Comparison of ENCODE assay signal across 13 cellular contexts in the genomic region with DNA sequence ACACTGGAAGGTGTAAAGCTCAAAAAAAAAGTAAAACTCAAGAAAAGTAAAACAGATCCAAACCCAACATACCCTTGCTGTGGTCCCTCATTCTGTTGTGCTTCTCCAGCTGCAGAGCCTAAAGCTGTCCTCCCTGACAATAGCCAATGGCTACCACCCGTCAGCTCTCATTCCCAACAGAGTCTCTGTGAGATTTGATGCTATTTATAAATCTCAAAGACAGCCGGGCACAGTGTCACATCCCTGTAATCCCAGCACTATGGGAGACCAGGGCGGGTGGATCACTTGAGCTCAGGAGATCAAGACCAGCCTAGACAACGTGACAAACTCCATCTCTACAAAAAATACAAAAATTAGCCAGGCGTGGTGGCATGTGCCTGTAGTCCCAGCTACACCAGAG.
"Had no signal": no experiment of that assay in that cellular context is flagged by ENCODE, and none has a peak within 500 bp of the region (broad histone marks: within the 10 kb centered on the region; RNA-seq: fewer than 3 reads in every experiment).

No MANE protein-coding gene starts in this region.

- H3K4me3 ChIP-seq: body of pancreas, lung had no signal

- ATAC-seq: body of pancreas had no signal

- H3K27ac Mint-ChIP-seq: activated naive CD4-positive, alpha-beta T cell treated with anti-CD3 and anti-CD28 coated beads, Interleukin-2, amount 10 ng/mL, durations not matched to agents 7 days and 5 days; activated T-helper 2 cell treated with anti-CD3 and anti-CD28 coated beads, Interferon-gamma antibody, Interleukin-2, Interleukin-4, amounts not matched to agents 10 μg/mL and 5 μg/mL and 100 μg/mL, durations not matched to agents 14 hours and 24 hours and 36 hours; nephron had no signal

- H3K27me3 Mint-ChIP-seq: activated naive CD4-positive, alpha-beta T cell treated with anti-CD3 and anti-CD28 coated beads, Interleukin-2, amount 10 ng/mL, durations not matched to agents 7 days and 5 days; central memory CD8-positive, alpha-beta T cell had no signal

- H3K27me3 ChIP-seq: body of pancreas had no signal

- H3K27ac ChIP-seq: body of pancreas had no signal

- DNase-seq: activated CD4-positive, alpha-beta T cell treated with anti-CD3 and anti-CD28 coated beads for 4 hours; activated naive CD4-positive, alpha-beta T cell treated with anti-CD3 and anti-CD28 coated beads, Interleukin-2, amount 10 ng/mL, durations not matched to agents 7 days and 5 days; body of pancreas; cortex of kidney; effector memory CD4-positive, alpha-beta T cell; stimulated activated CD4-positive, alpha-beta T cell treated with anti-CD3 and anti-CD28 coated beads, Interleukin-15, amount 100 ng/mL, for 24 hours; stimulated activated CD4-positive, alpha-beta T cell treated with anti-CD3 and anti-CD28 coated beads, Interleukin-4, amount 100 ng/mL, for 4 hours; T1000; trophoblast cell had no signal

- H3K4me3 Mint-ChIP-seq: activated naive CD4-positive, alpha-beta T cell treated with anti-CD3 and anti-CD28 coated beads, Interleukin-2, amount 10 ng/mL, durations not matched to agents 7 days and 5 days; central memory CD8-positive, alpha-beta T cell; nephron had no signal

- H3K9me3 Mint-ChIP-seq: activated naive CD4-positive, alpha-beta T cell treated with anti-CD3 and anti-CD28 coated beads, Interleukin-2, amount 10 ng/mL, durations not matched to agents 7 days and 5 days; activated T-helper 2 cell treated with anti-CD3 and anti-CD28 coated beads, Interferon-gamma antibody, Interleukin-2, Interleukin-4, amounts not matched to agents 10 μg/mL and 5 μg/mL and 100 μg/mL, durations not matched to agents 14 hours and 24 hours and 36 hours; central memory CD8-positive, alpha-beta T cell; nephron had no signal
